ENCODE assay signal across 17 cellular contexts in the genomic region with DNA sequence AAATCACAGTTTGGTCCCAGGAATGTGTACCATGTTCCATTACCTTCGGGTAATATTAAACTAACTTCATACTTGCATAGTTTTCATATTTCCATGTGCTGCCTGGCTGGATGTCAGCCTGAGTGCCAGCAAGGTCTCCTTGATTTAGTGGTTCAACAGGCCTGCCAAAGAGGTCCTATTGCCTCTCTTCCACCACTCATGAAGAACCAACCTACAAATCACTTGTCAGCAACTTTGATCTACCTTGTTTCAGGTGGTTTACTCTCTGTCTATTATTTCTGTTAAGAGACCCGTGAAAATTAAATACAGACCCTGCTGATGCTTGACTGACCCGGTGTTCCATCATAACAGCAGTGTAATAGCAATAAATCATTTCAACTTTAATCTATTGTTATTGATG.
"Had no signal": no experiment of that assay in that cellular context is flagged by ENCODE, and none has a peak within 500 bp of the region (broad histone marks: within the 10 kb centered on the region; RNA-seq: fewer than 3 reads in every experiment).

No MANE protein-coding gene starts in this region.

- H3K36me3 ChIP-seq: heart left ventricle, left ventricle myocardium inferior, neutrophil, thyroid gland had no signal

- H3K4me3 ChIP-seq: heart left ventricle, left ventricle myocardium inferior, mucosa of descending colon, thyroid gland had no signal

- DNase-seq: activated B cell treated with CpG ODN at 0.5 μM for 24 hours; activated CD4-positive, alpha-beta T cell treated with anti-CD3 and anti-CD28 coated beads for 48 hours; activated CD8-positive, alpha-beta T cell treated with anti-CD3 and anti-CD28 coated beads for 36 hours; activated effector memory CD4-positive, alpha-beta T cell treated with anti-CD3 and anti-CD28 coated beads, Interleukin-2, amount 50 U/mL, for 16 hours; activated T-cell treated with anti-CD3 and anti-CD28 coated beads, Interleukin-2, amount 50 U/mL, for 48 hours; endodermal cell; heart left ventricle; left ventricle myocardium inferior; mucosa of descending colon; naive thymus-derived CD4-positive, alpha-beta T cell; stimulated activated CD4-positive, alpha-beta T cell treated with anti-CD3 and anti-CD28 coated beads, Interleukin-2, amount 100 ng/mL, for 48 hours; SW 1271; thyroid gland had no signal

- H3K79me2 ChIP-seq: parathyroid adenoma had no signal

- H3K27ac ChIP-seq: heart left ventricle, left ventricle myocardium inferior, neutrophil, parathyroid adenoma, thyroid gland had no signal

- H3K27me3 ChIP-seq: heart left ventricle, neutrophil, thyroid gland had no signal

- ATAC-seq: activated CD8-positive, alpha-beta T cell treated with anti-CD3 and anti-CD28 coated beads for 36 hours; activated naive CD4-positive, alpha-beta T cell treated with anti-CD3 and anti-CD28 coated beads, Interleukin-2, amount 50 U/mL, for 72 hours; heart left ventricle; mucosa of descending colon; naive thymus-derived CD4-positive, alpha-beta T cell; stimulated activated memory B cell treated with anti-CD40 and anti-IgM and Interleukin-4, amounts not matched to agents 10 μg/mL and 1 μg/mL and 100 μg/mL, for 72 hours had no signal

- H2AFZ ChIP-seq: parathyroid adenoma had no signal

- H3K9me3 ChIP-seq: mucosa of descending colon, neutrophil, thyroid gland had no signal

- H3K4me1 ChIP-seq: heart left ventricle, left ventricle myocardium inferior, parathyroid adenoma, thyroid gland had no signal

- H3K9ac ChIP-seq: parathyroid adenoma had no signal
